Comparison of ENCODE assay signal across 20 cellular contexts in the genomic region with DNA sequence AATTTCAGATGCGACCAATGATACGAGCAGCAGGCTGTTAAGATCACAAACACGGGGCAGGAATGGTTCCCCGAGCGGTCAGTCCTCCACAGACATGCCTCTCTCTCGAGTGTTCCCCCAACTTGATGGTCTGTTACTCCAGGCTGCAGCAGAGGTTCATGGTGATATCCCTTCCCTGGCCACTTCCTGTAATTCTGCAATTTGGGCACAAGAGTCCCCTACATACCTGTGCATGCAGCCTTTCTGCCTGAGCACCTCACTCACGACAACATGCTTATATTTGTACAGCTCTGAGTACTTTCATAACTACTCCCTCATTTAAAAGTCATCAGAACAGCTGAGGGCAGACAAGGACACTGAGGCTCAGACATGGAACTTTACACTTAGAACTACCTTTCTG.
DNase-seq lines count a peak whose midpoint lies in the region; ATAC-seq and TF ChIP-seq lines count a peak whose summit lies in the region.
"Had no signal": no experiment of that assay in that cellular context is flagged by ENCODE, and none has a peak within 500 bp of the region (broad histone marks: within the 10 kb centered on the region; RNA-seq: fewer than 3 reads in every experiment).

No MANE protein-coding gene starts in this region.

- ATAC-seq in GM19463 (IDR thresholded peaks at IDR 0.05; ENCODE audit: unreplicated experiment) (peak; percentile 68), GM18511 (IDR thresholded peaks at IDR 0.05; ENCODE audit: unreplicated experiment) (no peak)
- ATAC-seq: activated CD8-positive, alpha-beta T cell treated with anti-CD3 and anti-CD28 coated beads, Interleukin-2, amount 10 ng/mL, durations not matched to agents 7 days and 5 days; heart right ventricle; stimulated activated effector memory CD8-positive, alpha-beta T cell treated with anti-CD3 and anti-CD28 coated beads, Interleukin-12 subunit alpha, Interleukin-12 subunit beta, amount 100 ng/mL, for 72 hours had no signal

- DNase-seq in ELR (ENCODE audit: low read depth) (peak; percentile 2), NB4 (ENCODE audit: low read depth) (peak; percentile 58), glomerular visceral epithelial cell (ENCODE audit: extremely low spot score) (peak; percentile 12), anterior cingulate cortex (lab: John Stamatoyannopoulos, UW) (no peak), cerebellar cortex (ENCODE audit: low spot score) (no peak)
- no peak for DNase-seq in activated CD4-positive, alpha-beta T cell treated with anti-CD3 and anti-CD28 coated beads for 48 hours
- DNase-seq: activated CD8-positive, alpha-beta T cell treated with anti-CD3 and anti-CD28 coated beads, Interleukin-2, amount 10 ng/mL, durations not matched to agents 7 days and 5 days; activated effector memory CD4-positive, alpha-beta T cell treated with Interleukin-2 at 50 U/mL for 16 hours; DMS53; heart right ventricle; KG1; naive B cell; NCI-H1930; NCI-H69; stimulated activated CD4-positive, alpha-beta T cell treated with anti-CD3 and anti-CD28 coated beads, Interleukin-4, amount 100 ng/mL, for 1 hour; T1000; upper lobe of left lung had no signal

- TF ChIP-seq POLR2A in NB4 (IDR thresholded peaks at IDR 0.05; ENCODE audit: extremely low read depth, insufficient read length): no peak

- no peak for TF ChIP-seq CTCF in NB4 (IDR thresholded peaks at IDR 0.05; ENCODE audit: low read depth, low read length)

- H3K4me3 ChIP-seq in NB4 (ENCODE audit: low read depth, low read length): no peak overlapping the region
- H3K4me3 ChIP-seq: heart right ventricle, upper lobe of left lung had no signal

Comparison
In these comparisons a context has a peak if more than half of its experiments do, and no peak if none do; other contexts are left out.
1. DNase-seq: peak in ELR (single experiment), NB4 (single experiment) and glomerular visceral epithelial cell (single experiment); none in anterior cingulate cortex (0 of 58), cerebellar cortex (single experiment) and activated CD4-positive, alpha-beta T cell treated with anti-CD3 and anti-CD28 coated beads for 48 hours (single experiment).